In genomic region chr2:210007895-210008294, GRCh38 we compare ENCODE assay signal across 16 cellular contexts. TPM values are rescaled to one million over a fixed set of nuclear protein-coding genes. Genes with fewer than 3 reads are reported as not detected.
DNase-seq lines count a peak whose midpoint lies in the region; ATAC-seq, FAIRE-seq and TF ChIP-seq lines count a peak whose summit lies in the region.
"Had no signal": no experiment of that assay in that cellular context is flagged by ENCODE, and none has a peak within 500 bp of the region (broad histone marks: within the 10 kb centered on the region; RNA-seq: fewer than 3 reads in every experiment).

No MANE protein-coding gene starts in this region.

- DNase-seq in CD14-positive monocyte (ENCODE audit: low spot score) (peak; percentile 55), bronchial epithelial cell (ENCODE audit: low read depth) (peak; percentile 7), left lung (peak in 1 of 2 donors; percentile 50), NCI-H510A (lab: John Stamatoyannopoulos, UW) (no peak)
- DNase-seq in activated CD8-positive, alpha-beta T cell treated with anti-CD3 and anti-CD28 coated beads, Interleukin-2, amount 10 ng/mL, durations not matched to agents 7 days and 5 days, result no peak
- DNase-seq: activated naive CD4-positive, alpha-beta T cell treated with anti-CD3 and anti-CD28 coated beads for 36 hours; body of pancreas; DMS153; NCI-H2107; SK-N-SH; testis had no signal

- H3K9me3 ChIP-seq in left lung, result no peaks in the 10 kb centered on the region
- H3K9me3 ChIP-seq: body of pancreas, prostate gland, SK-N-SH, testis had no signal

- intact Hi-C loops in CD14-positive monocyte (cut with micrococcal nuclease), result no loop called here
- intact Hi-C loops in left lung (cut with DNase I), result no loop called here

- H3K4me1 Mint-ChIP-seq in CD14-positive monocyte, result peaks cover 52% of the 10 kb centered on the region
- H3K4me1 Mint-ChIP-seq in activated CD8-positive, alpha-beta T cell treated with anti-CD3 and anti-CD28 coated beads, Interleukin-2, amount 10 ng/mL, durations not matched to agents 7 days and 5 days (ENCODE audit: low read depth), result peaks cover 54% of the 10 kb centered on the region

- H3K27me3 ChIP-seq in bronchial epithelial cell (ENCODE audit: control insufficient read depth, insufficient read depth, low read length), result no peaks in the 10 kb centered on the region
- no peaks in the 10 kb centered on the region for H3K27me3 ChIP-seq in left lung
- H3K27me3 ChIP-seq: body of pancreas, testis had no signal

- CTCF ChIA-PET in activated CD8-positive, alpha-beta T cell treated with anti-CD3 and anti-CD28 coated beads, Interleukin-2, amount 10 ng/mL, durations not matched to agents 7 days and 5 days (lab: Charles Lee), result no interaction called here

- H3K36me3 Mint-ChIP-seq in CD14-positive monocyte, result peaks cover 36 to 55% of the 10 kb centered on the region in 2 donors
- H3K36me3 Mint-ChIP-seq in activated CD8-positive, alpha-beta T cell treated with anti-CD3 and anti-CD28 coated beads, Interleukin-2, amount 10 ng/mL, durations not matched to agents 7 days and 5 days (ENCODE audit: low read depth), result peaks cover 58% of the 10 kb centered on the region

- H3K36me3 ChIP-seq in bronchial epithelial cell (ENCODE audit: control insufficient read depth, insufficient read depth, low read length) (peaks cover 13% of the 10 kb centered on the region), left lung (peaks cover 0 to 41% of the 10 kb centered on the region in 2 donors)
- H3K36me3 ChIP-seq: prostate gland had no signal

- TF ChIP-seq CTCF in CD14-positive monocyte (IDR thresholded peaks at IDR 0.05) (no peak), bronchial epithelial cell (IDR thresholded peaks at IDR 0.05; ENCODE audit: insufficient read depth, low read length, severe bottlenecking) (no peak), left lung (IDR thresholded peaks at IDR 0.05) (no peak)

- no peak overlapping the region for H3K27ac ChIP-seq in left lung
- H3K27ac ChIP-seq: body of pancreas, prostate gland, testis had no signal

- ATAC-seq in HG02852 (IDR thresholded peaks at IDR 0.05; ENCODE audit: unreplicated experiment) (peak; percentile 44), left lung (peak; percentile 66), HG03095 (IDR thresholded peaks at IDR 0.05; ENCODE audit: unreplicated experiment) (no peak), GM19035 (IDR thresholded peaks at IDR 0.05; ENCODE audit: unreplicated experiment) (no peak)
- no peak for ATAC-seq in activated CD8-positive, alpha-beta T cell treated with anti-CD3 and anti-CD28 coated beads, Interleukin-2, amount 10 ng/mL, durations not matched to agents 7 days and 5 days
- ATAC-seq: body of pancreas had no signal

- POLR2A ChIA-PET in activated CD8-positive, alpha-beta T cell treated with anti-CD3 and anti-CD28 coated beads, Interleukin-2, amount 10 ng/mL, durations not matched to agents 7 days and 5 days (lab: Charles Lee), result no interaction called here

- no peak for FAIRE-seq in bronchial epithelial cell (lab: Jason Lieb, UNC)
- FAIRE-seq: keratinocyte had no signal

- H3K27ac Mint-ChIP-seq in CD14-positive monocyte, result peak overlapping the region; percentile 64 to 89 (median 74)
- H3K27ac Mint-ChIP-seq in activated CD8-positive, alpha-beta T cell treated with anti-CD3 and anti-CD28 coated beads, Interleukin-2, amount 10 ng/mL, durations not matched to agents 7 days and 5 days, result no peak overlapping the region
- H3K27ac Mint-ChIP-seq: activated naive CD4-positive, alpha-beta T cell treated with anti-CD3 and anti-CD28 coated beads for 36 hours had no signal

- H3K27me3 Mint-ChIP-seq in CD14-positive monocyte (ENCODE audit: low read depth in 3 of 3), result no peaks in the 10 kb centered on the region
- no peaks in the 10 kb centered on the region for H3K27me3 Mint-ChIP-seq in activated CD8-positive, alpha-beta T cell treated with anti-CD3 and anti-CD28 coated beads, Interleukin-2, amount 10 ng/mL, durations not matched to agents 7 days and 5 days (ENCODE audit: low read depth)

- no peak overlapping the region for H3K4me3 Mint-ChIP-seq in CD14-positive monocyte
- no peak overlapping the region for H3K4me3 Mint-ChIP-seq in activated CD8-positive, alpha-beta T cell treated with anti-CD3 and anti-CD28 coated beads, Interleukin-2, amount 10 ng/mL, durations not matched to agents 7 days and 5 days
- H3K4me3 Mint-ChIP-seq: activated naive CD4-positive, alpha-beta T cell treated with anti-CD3 and anti-CD28 coated beads for 36 hours had no signal

- H3K4me3 ChIP-seq in bronchial epithelial cell (ENCODE audit: low read depth, low read length) (no peak overlapping the region), left lung (no peak overlapping the region)
- H3K4me3 ChIP-seq: body of pancreas, prostate gland, testis had no signal

- peaks cover 10 to 43% of the 10 kb centered on the region in 2 donors for H3K4me1 ChIP-seq in left lung
- H3K4me1 ChIP-seq: prostate gland had no signal

- H3K9me3 Mint-ChIP-seq in CD14-positive monocyte, result no peaks in the 10 kb centered on the region
- H3K9me3 Mint-ChIP-seq in activated CD8-positive, alpha-beta T cell treated with anti-CD3 and anti-CD28 coated beads, Interleukin-2, amount 10 ng/mL, durations not matched to agents 7 days and 5 days (ENCODE audit: insufficient read depth), result no peaks in the 10 kb centered on the region
- H3K9me3 Mint-ChIP-seq: activated naive CD4-positive, alpha-beta T cell treated with anti-CD3 and anti-CD28 coated beads for 36 hours had no signal

RNA-seq across cellular contexts. Expression of gene RPE, which starts 5.5 kb away (rescaled TPM):
- 10 to 100 TPM; 32.3 to 38.1 TPM for polyA plus RNA-seq in CD14-positive monocyte
- 121 and 130 TPM in 2 replicates for total RNA-seq in bronchial epithelial cell
- 10 to 100 TPM; 48.0 to 54.5 TPM for total RNA-seq in left lung
- total RNA-seq in activated CD8-positive, alpha-beta T cell treated with anti-CD3 and anti-CD28 coated beads, Interleukin-2, amount 10 ng/mL, durations not matched to agents 7 days and 5 days, result 10 to 100 TPM; 48.2 to 49.9 TPM

Comparison
In these comparisons a context has a peak if more than half of its experiments do, and no peak if none do; other contexts are left out.
1. DNase-seq: peak in CD14-positive monocyte (single experiment) and bronchial epithelial cell (single experiment); none in NCI-H510A (single experiment) and activated CD8-positive, alpha-beta T cell treated with anti-CD3 and anti-CD28 coated beads, Interleukin-2, amount 10 ng/mL, durations not matched to agents 7 days and 5 days (single experiment).
2. ATAC-seq: peak in HG02852 (single experiment) and left lung (single experiment); none in HG03095 (single experiment), GM19035 (single experiment) and activated CD8-positive, alpha-beta T cell treated with anti-CD3 and anti-CD28 coated beads, Interleukin-2, amount 10 ng/mL, durations not matched to agents 7 days and 5 days (single experiment).